8 cellular contexts compared by ENCODE assay signal in the genomic region with DNA sequence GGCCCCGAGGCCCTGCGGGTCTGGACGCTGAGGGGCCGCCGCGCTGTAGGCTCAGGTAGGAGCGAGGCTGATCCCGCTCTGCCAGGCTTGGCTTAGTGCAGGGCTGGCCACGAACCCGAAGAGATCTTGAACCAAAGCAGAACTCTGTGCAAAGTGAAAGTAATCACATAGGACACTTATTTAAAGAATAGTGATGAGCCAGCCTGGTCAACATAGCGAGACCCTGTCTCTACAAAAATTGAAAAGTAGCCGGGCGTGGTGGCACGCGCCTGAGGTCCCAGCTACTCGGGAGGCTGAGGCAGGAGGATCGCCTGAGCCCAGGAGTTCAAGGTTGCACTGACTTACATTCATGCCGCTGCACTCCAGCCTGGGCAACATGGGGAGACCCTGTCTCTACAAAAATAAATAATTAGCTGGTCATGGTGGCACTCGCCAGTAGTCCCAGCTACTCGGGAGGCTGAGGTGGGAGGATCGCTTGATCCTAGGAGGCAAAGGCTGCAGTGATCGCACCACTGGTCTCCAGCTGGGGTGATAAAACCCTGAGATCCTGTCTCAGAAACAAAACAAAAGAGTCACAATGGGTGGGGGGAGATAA. TPM values are rescaled to one million over a fixed set of nuclear protein-coding genes. Genes with fewer than 3 reads are reported as not detected.
DNase-seq lines count a peak whose midpoint lies in the region; ATAC-seq and TF ChIP-seq lines count a peak whose summit lies in the region.

No MANE protein-coding gene starts in this region.

- in situ Hi-C loops in KBM-7 (cut with MboI; ENCODE audit: low pct_unique_long_range_greater_than_20kb, low sequenced_read_pairs), result no loop called here

- H3K27ac ChIP-seq in AG04450 (ENCODE audit: low read depth, low read length) (peak overlapping the region; percentile 63), HCT116 (ENCODE audit: low read depth, low read length) (peak overlapping the region; percentile 61), left lung (peak overlapping the region; percentile 50 to 82), upper lobe of left lung (peak overlapping the region; percentile 82 to 94 (median 88))

- WGBS in upper lobe of left lung, 2 donors, result 18 to 25% methylated on average over 14 to 22 of the region's 22 CpGs

- H3K36me3 Mint-ChIP-seq in activated T-helper 2 cell treated with anti-CD3 and anti-CD28 coated beads, Interferon-gamma antibody, Interleukin-2, Interleukin-4, amounts not matched to agents 10 μg/mL and 5 μg/mL and 100 μg/mL, durations not matched to agents 14 hours and 24 hours and 36 hours (ENCODE audit: low read depth), result peaks cover 47% of the 10 kb centered on the region

- no peak for DNase-seq in AG04450 (ENCODE audit: low read depth, low spot score)
- no peak for DNase-seq in HCT116 (ENCODE audit: low read depth, low spot score)
- DNase-seq in activated T-helper 2 cell treated with anti-CD3 and anti-CD28 coated beads, Interferon-gamma antibody, Interleukin-2, Interleukin-4, amounts not matched to agents 10 μg/mL and 5 μg/mL and 100 μg/mL, durations not matched to agents 14 hours and 24 hours and 36 hours (ENCODE audit: low spot score), result peak; percentile 9
- no peak for DNase-seq in left lung
- DNase-seq in upper lobe of left lung, result no peak
- DNase-seq in sciatic nerve (ENCODE audit: low spot score), result no peak
- no peak for DNase-seq in KBM-7
- no peak for DNase-seq in GDM1 (lab: John Stamatoyannopoulos, UW)

- H3K79me2 ChIP-seq in HCT116 (ENCODE audit: insufficient read depth, low read length), result peaks cover 42% of the 10 kb centered on the region

- no peaks in the 10 kb centered on the region for H3K9me3 Mint-ChIP-seq in activated T-helper 2 cell treated with anti-CD3 and anti-CD28 coated beads, Interferon-gamma antibody, Interleukin-2, Interleukin-4, amounts not matched to agents 10 μg/mL and 5 μg/mL and 100 μg/mL, durations not matched to agents 14 hours and 24 hours and 36 hours

- H3K9me3 ChIP-seq in AG04450 (ENCODE audit: control insufficient read depth, insufficient read depth, low read length) (no peaks in the 10 kb centered on the region; the same call in 1 of the 2 replicates), HCT116 (ENCODE audit: control insufficient read depth in 1 of 2, insufficient read depth in 1 of 2, low read depth in 1 of 2, low read length in 2 of 2) (no peaks in the 10 kb centered on the region), left lung (no peaks in the 10 kb centered on the region), upper lobe of left lung (no peaks in the 10 kb centered on the region)

- CTCF ChIA-PET in AG04450 (lab: Charles Lee) (no interaction called here), HCT116 (lab: Charles Lee) (no interaction called here)

- peaks cover 9 to 24% of the 10 kb centered on the region in 2 experiments for H3K4me1 ChIP-seq in HCT116 (ENCODE audit: control insufficient read depth in 1 of 2, insufficient read depth in 2 of 2, low read length in 2 of 2)
- H3K4me1 ChIP-seq in left lung, result peaks cover 7 to 20% of the 10 kb centered on the region in 2 donors
- H3K4me1 ChIP-seq in upper lobe of left lung, result peaks cover 12 to 25% (median 13%) of the 10 kb centered on the region in 4 donors

- H3K4me1 Mint-ChIP-seq in activated T-helper 2 cell treated with anti-CD3 and anti-CD28 coated beads, Interferon-gamma antibody, Interleukin-2, Interleukin-4, amounts not matched to agents 10 μg/mL and 5 μg/mL and 100 μg/mL, durations not matched to agents 14 hours and 24 hours and 36 hours (ENCODE audit: low read depth), result peaks cover 44% of the 10 kb centered on the region

- no peak for TF ChIP-seq EP300 in upper lobe of left lung (IDR thresholded peaks at IDR 0.05)

- H3K27me3 Mint-ChIP-seq in activated T-helper 2 cell treated with anti-CD3 and anti-CD28 coated beads, Interferon-gamma antibody, Interleukin-2, Interleukin-4, amounts not matched to agents 10 μg/mL and 5 μg/mL and 100 μg/mL, durations not matched to agents 14 hours and 24 hours and 36 hours (ENCODE audit: low read depth), result peaks cover 4% of the 10 kb centered on the region

- H3K4me3 ChIP-seq in AG04450 (ENCODE audit: low read depth, low read length), result peak overlapping the region; percentile 69
- peak overlapping the region; percentile 99 for H3K4me3 ChIP-seq in HCT116 (replicated peaks in 1 of 2; ENCODE audit: low read depth in 1 of 2, low read length in 2 of 2)
- peak overlapping the region; percentile 73 to 90 for H3K4me3 ChIP-seq in left lung
- peak overlapping the region; percentile 81 to 98 (median 92) for H3K4me3 ChIP-seq in upper lobe of left lung

- no peaks in the 10 kb centered on the region for H3K27me3 ChIP-seq in AG04450 (ENCODE audit: control insufficient read depth, insufficient read depth, low read length)
- no peaks in the 10 kb centered on the region for H3K27me3 ChIP-seq in HCT116 (ENCODE audit: insufficient read depth, low read length)
- no peaks in the 10 kb centered on the region for H3K27me3 ChIP-seq in left lung
- H3K27me3 ChIP-seq in upper lobe of left lung, result no peaks in the 10 kb centered on the region

- intact Hi-C loops in HCT116 (cut with micrococcal nuclease) (loop anchor here (5.0 to 10.0 kb wide), 3 partner anchors 60 to 115 kb away; a partner anchor contains a TSS), left lung (cut with DNase I) (no loop called here), sciatic nerve (cut with DNase I) (no loop called here)
- intact Hi-C loops in activated T-helper 2 cell treated with anti-CD3 and anti-CD28 coated beads, Interferon-gamma antibody, Interleukin-2, Interleukin-4, amounts not matched to agents 10 μg/mL and 5 μg/mL and 100 μg/mL, durations not matched to agents 14 hours and 24 hours and 36 hours (cut with micrococcal nuclease), result loop anchor here (2.0 kb wide), 1 partner anchor 58 kb away; a partner anchor contains a TSS

- TF ChIP-seq POLR2A in HCT116 (IDR thresholded peaks at IDR 0.05; ENCODE audit: borderline replicate concordance, extremely low read depth, insufficient read depth, insufficient read length), result no peak
- TF ChIP-seq POLR2A in upper lobe of left lung (IDR thresholded peaks at IDR 0.05), result no peak

- RAD21 ChIA-PET in HCT116 (lab: Charles Lee; ENCODE audit: low non-redundant PET in 1 of 2, low total read pairs in 2 of 2, uncharacterized antibody in 2 of 2, unreplicated experiment in 2 of 2), result no interaction called here

- BruUV-seq in HCT116 (replicated peaks; lab: Mats Ljungman, UMichigan), result TSS peak; percentile 39

- peak overlapping the region; percentile 97 for H3K9ac ChIP-seq in HCT116 (ENCODE audit: low read length)

- peak overlapping the region; percentile 91 for H3K27ac Mint-ChIP-seq in activated T-helper 2 cell treated with anti-CD3 and anti-CD28 coated beads, Interferon-gamma antibody, Interleukin-2, Interleukin-4, amounts not matched to agents 10 μg/mL and 5 μg/mL and 100 μg/mL, durations not matched to agents 14 hours and 24 hours and 36 hours

- TF ChIP-seq CTCF in AG04450 (IDR thresholded peaks at IDR 0.05; ENCODE audit: low read depth, low read length), result no peak
- TF ChIP-seq CTCF in HCT116 (IDR thresholded peaks at IDR 0.05 in 2 of 3, conservative IDR thresholded peaks at IDR 0.05 in 1 of 3; ENCODE audit: borderline replicate concordance in 1 of 3, insufficient read depth in 1 of 3, low read depth in 2 of 3, low read length in 2 of 3), result no peak
- no peak for TF ChIP-seq CTCF in left lung (IDR thresholded peaks at IDR 0.05)
- no peak for TF ChIP-seq CTCF in upper lobe of left lung (IDR thresholded peaks at IDR 0.05)

- no peaks in the 10 kb centered on the region for H4K20me1 ChIP-seq in HCT116 (ENCODE audit: insufficient read depth)

- no peaks in the 10 kb centered on the region for H3K9me2 ChIP-seq in HCT116 (ENCODE audit: insufficient read depth)

- H2AFZ ChIP-seq in HCT116 (ENCODE audit: low read depth, low read length, poor library complexity, severe bottlenecking), result no peak overlapping the region

- H3K4me2 ChIP-seq in HCT116 (ENCODE audit: low read length), result peak overlapping the region; percentile 92

- peak overlapping the region; percentile 92 for H3K4me3 Mint-ChIP-seq in activated T-helper 2 cell treated with anti-CD3 and anti-CD28 coated beads, Interferon-gamma antibody, Interleukin-2, Interleukin-4, amounts not matched to agents 10 μg/mL and 5 μg/mL and 100 μg/mL, durations not matched to agents 14 hours and 24 hours and 36 hours (ENCODE audit: low read depth)

- H3K36me3 ChIP-seq in HCT116 (ENCODE audit: control insufficient read depth in 1 of 2, insufficient read depth in 2 of 2, low read length in 2 of 2) (peaks cover 25 to 28% of the 10 kb centered on the region in 2 experiments; a peak in 3 of 4 replicates), left lung (peaks cover 0 to 39% of the 10 kb centered on the region in 2 donors), upper lobe of left lung (peaks cover 7 to 40% (median 38%) of the 10 kb centered on the region in 4 donors)

- ATAC-seq in HCT116 (no peak; the same call in 1 of the 2 replicates), left lung (no peak), upper lobe of left lung (ENCODE audit: low FRiP score in 2 of 2) (peak in 1 of 2 donors; percentile 62), sciatic nerve (no peak)

- TF ChIP-seq RAD21 in HCT116 (IDR thresholded peaks at IDR 0.05; ENCODE audit: low read depth), result no peak

- POLR2A ChIA-PET in AG04450 (lab: Yijun Ruan, JAX), result interaction anchor here (1.3 to 1.6 kb wide), 3 partner anchors 12 to 59 kb away, joined by 3 to 7 read pairs (median 5); no protein-coding TSS in a partner anchor
- POLR2A ChIA-PET in HCT116 (lab: Charles Lee), result interaction anchor here (0.7 to 1.9 kb wide), 4 partner anchors 9 to 146 kb away, joined by 3 to 6 read pairs (median 4); a partner anchor contains a TSS

RNA-seq across cellular contexts. Expression of a gene that starts 0.5 kb away (rescaled TPM):
- 6.4 and 6.7 TPM in 2 replicates for polyA plus RNA-seq in AG04450 (2011; rRNA removed)
- 13.6 and 15.2 TPM in 2 replicates for polyA minus RNA-seq in AG04450 (2011; rRNA and poly(A)+ RNA removed)
- total RNA-seq in HCT116 (2021; ENCODE audit: unreplicated experiment), result 14.0 TPM
- 5.4 and 5.8 TPM in 2 replicates for polyA plus RNA-seq in HCT116 (2012)
- 31.2 and 31.7 TPM in 2 replicates for total RNA-seq in activated T-helper 2 cell treated with anti-CD3 and anti-CD28 coated beads, Interferon-gamma antibody, Interleukin-2, Interleukin-4, amounts not matched to agents 10 μg/mL and 5 μg/mL and 100 μg/mL, durations not matched to agents 14 hours and 24 hours and 36 hours
- total RNA-seq in left lung, result 10 to 100 TPM; 15.3 to 17.5 TPM
- 10 to 100 TPM; 16.4 to 54.5 (median 18.2) TPM for total RNA-seq in upper lobe of left lung
- total RNA-seq in sciatic nerve, result 19.8 TPM

RNA-seq across cellular contexts. Expression of a gene that starts 19.2 kb away (rescaled TPM):
- 0.72 and 1.2 TPM in 2 replicates for polyA plus RNA-seq in AG04450 (2011; rRNA removed)
- polyA minus RNA-seq in AG04450 (2011; rRNA and poly(A)+ RNA removed), result 1.4 and 2.1 TPM in 2 replicates
- total RNA-seq in HCT116 (2021; ENCODE audit: unreplicated experiment) (3.1 TPM), left lung (under 1 TPM; 0.60 to 0.93 TPM), upper lobe of left lung (1 to 10 TPM in 2 of 6 donors, under 1 TPM in 3, not detected in 1; 0.59 to 3.1 (median 0.91) TPM), sciatic nerve (3.5 TPM)
- 2.0 and 2.6 TPM in 2 replicates for polyA plus RNA-seq in HCT116 (2012)
- total RNA-seq in activated T-helper 2 cell treated with anti-CD3 and anti-CD28 coated beads, Interferon-gamma antibody, Interleukin-2, Interleukin-4, amounts not matched to agents 10 μg/mL and 5 μg/mL and 100 μg/mL, durations not matched to agents 14 hours and 24 hours and 36 hours, result 1.3 and 1.9 TPM in 2 replicates

RNA-seq across cellular contexts. Expression of a gene that starts 58.8 kb away (rescaled TPM):
- 62.9 and 79.3 TPM in 2 replicates for polyA plus RNA-seq in AG04450 (2011; rRNA removed)
- 74.2 and 83.2 TPM in 2 replicates for polyA minus RNA-seq in AG04450 (2011; rRNA and poly(A)+ RNA removed)
- total RNA-seq in HCT116 (2021; ENCODE audit: unreplicated experiment) (45.0 TPM), left lung (10 to 100 TPM; 56.0 to 67.2 TPM), upper lobe of left lung (100 to 1,000 TPM in 4 of 6 donors, 10 to 100 TPM in 2; 57.3 to 202 (median 137) TPM), sciatic nerve (62.0 TPM)
- polyA plus RNA-seq in HCT116 (2012), result 32.8 and 37.3 TPM in 2 replicates
- total RNA-seq in activated T-helper 2 cell treated with anti-CD3 and anti-CD28 coated beads, Interferon-gamma antibody, Interleukin-2, Interleukin-4, amounts not matched to agents 10 μg/mL and 5 μg/mL and 100 μg/mL, durations not matched to agents 14 hours and 24 hours and 36 hours, result 68.3 and 72.8 TPM in 2 replicates

Comparison
In these comparisons a context has a peak if more than half of its experiments do, and no peak if none do; other contexts are left out.
1. intact Hi-C loops: an anchor here in HCT116 (5.0 to 10.0 kb wide) and activated T-helper 2 cell treated with anti-CD3 and anti-CD28 coated beads, Interferon-gamma antibody, Interleukin-2, Interleukin-4, amounts not matched to agents 10 μg/mL and 5 μg/mL and 100 μg/mL, durations not matched to agents 14 hours and 24 hours and 36 hours (2.0 kb wide); none called in left lung and sciatic nerve.